Comparison of ENCODE assay signal across 13 cellular contexts in genomic region chr1:203153051-203153988, GRCh38. TPM values are rescaled to one million over a fixed set of nuclear protein-coding genes. Genes with fewer than 3 reads are reported as not detected.
DNase-seq lines count a peak whose midpoint lies in the region; ATAC-seq and TF ChIP-seq lines count a peak whose summit lies in the region.
"Had no signal": no experiment of that assay in that cellular context is flagged by ENCODE, and none has a peak within 500 bp of the region (broad histone marks: within the 10 kb centered on the region; RNA-seq: fewer than 3 reads in every experiment).

No MANE protein-coding gene starts in this region.

- H2AK5ac ChIP-seq in mesendoderm (ENCODE audit: low read length), result no peak overlapping the region

- H3K27ac ChIP-seq in body of pancreas, result peak overlapping the region in 3 of 4 donors; percentile 15 to 28 (median 16)
- H3K27ac ChIP-seq in mesendoderm (ENCODE audit: low read depth, low read length), result peak overlapping the region; percentile 82

- TF ChIP-seq CTCF in LNCaP clone FGC (IDR thresholded peaks at IDR 0.05; ENCODE audit: control insufficient read depth, extremely low read depth, insufficient read depth) (no peak), body of pancreas (IDR thresholded peaks at IDR 0.05) (no peak)

- H3K36me3 ChIP-seq in body of pancreas (replicated peaks in 1 of 2; ENCODE audit: insufficient read depth in 1 of 2, low read depth in 2 of 2), result no peaks in the 10 kb centered on the region
- H3K36me3 ChIP-seq in mesendoderm (ENCODE audit: control insufficient read depth, insufficient read depth, low read length), result no peaks in the 10 kb centered on the region
- H3K36me3 ChIP-seq: BE2C had no signal

- no peak overlapping the region for H4K5ac ChIP-seq in mesendoderm (ENCODE audit: low read length)

- in situ Hi-C loops in ACHN (cut with HindIII; ENCODE audit: low pct_ligation_motif_present, low pct_unique_long_range_greater_than_20kb, low sequenced_read_pairs), result no loop called here

- 68 to 75% methylated on average over 7 to 9 of the region's 9 CpGs for WGBS in body of pancreas, 2 donors
- WGBS in mesendoderm (ENCODE audit: extremely low coverage, insufficient coverage, low lambda C conversion rate), result no CpG with 5 or more reads among the region's 9 CpGs

- no peaks in the 10 kb centered on the region for H3K79me2 ChIP-seq in mesendoderm (ENCODE audit: control insufficient read depth, insufficient read depth, low read length)

- H2BK120ac ChIP-seq in mesendoderm (ENCODE audit: low read depth, low read length), result peak overlapping the region; percentile 84

- peak overlapping the region; percentile 59 for H4K8ac ChIP-seq in mesendoderm (ENCODE audit: low read depth, low read length)

- H3K4me2 ChIP-seq in mesendoderm (ENCODE audit: low read length), result no peak overlapping the region

- peak overlapping the region; percentile 20 for H3K23ac ChIP-seq in mesendoderm (ENCODE audit: low read length)

- H3K9ac ChIP-seq in mesendoderm (ENCODE audit: low read length), result peak overlapping the region; percentile 52

- DNase-seq in ACHN (peak; percentile 70), LNCaP clone FGC (ENCODE audit: low read depth) (peak; percentile 2), body of pancreas (no peak), mesendoderm (peak; percentile 93), NCI-H1105 (lab: John Stamatoyannopoulos, UW) (no peak), LoVo (ENCODE audit: low spot score) (no peak)
- DNase-seq: glutamatergic neuron, NCI-H1694 treated with DMSO at 0.1 percent for 48 hours, RPMI8226 had no signal

- H3K4me3 ChIP-seq in LNCaP clone FGC (ENCODE audit: low read depth, low read length), result no peak overlapping the region
- no peak overlapping the region for H3K4me3 ChIP-seq in body of pancreas
- no peak overlapping the region for H3K4me3 ChIP-seq in mesendoderm (ENCODE audit: low read length)

- intact Hi-C loops in body of pancreas (cut with DNase I), result no loop called here

- ATAC-seq in body of pancreas (no peak), HG03354 (IDR thresholded peaks at IDR 0.05; ENCODE audit: poor library complexity, severe bottlenecking, unreplicated experiment) (no peak), GM18519 (IDR thresholded peaks at IDR 0.05; ENCODE audit: low FRiP score, unreplicated experiment) (no peak)

- peak overlapping the region; percentile 89 for H3K56ac ChIP-seq in mesendoderm (ENCODE audit: low read length)

- peak overlapping the region; percentile 98 for H2BK5ac ChIP-seq in mesendoderm (ENCODE audit: low read length)

- H3K4me1 ChIP-seq in body of pancreas (peaks cover 44% of the 10 kb centered on the region), mesendoderm (ENCODE audit: control insufficient read depth, low read depth, low read length) (peaks cover 54% of the 10 kb centered on the region)

- H3K79me1 ChIP-seq in mesendoderm (ENCODE audit: low read length), result peaks cover 4% of the 10 kb centered on the region

- peak overlapping the region; percentile 97 for H3K18ac ChIP-seq in mesendoderm (ENCODE audit: low read length)

- peak overlapping the region; percentile 95 for H3K4ac ChIP-seq in mesendoderm (ENCODE audit: low read depth, low read length)

- no peak overlapping the region for H2BK15ac ChIP-seq in mesendoderm (replicated peaks; ENCODE audit: low read depth)

- H3K27me3 ChIP-seq in body of pancreas, result no peaks in the 10 kb centered on the region
- H3K27me3 ChIP-seq in mesendoderm (ENCODE audit: insufficient read depth, low read length, poor library complexity), result no peaks in the 10 kb centered on the region
- H3K27me3 ChIP-seq: BE2C had no signal

- TF ChIP-seq POLR2A in body of pancreas (IDR thresholded peaks at IDR 0.05), result no peak

- H3K9me3 ChIP-seq in body of pancreas, result no peaks in the 10 kb centered on the region
- H3K9me3 ChIP-seq: BE2C had no signal

RNA-seq across cellular contexts. Expression of gene MYBPH, which starts 22.3 kb away (rescaled TPM):
- total RNA-seq in body of pancreas, result not detected
- not detected for polyA plus RNA-seq in mesendoderm (2013, experiment 1 of 2)
- 0.04 TPM for polyA plus RNA-seq in mesendoderm (2013, experiment 2 of 2)
- total RNA-seq: chondrocyte had no signal

RNA-seq across cellular contexts. Expression of gene ADORA1, which starts 25.8 kb away (rescaled TPM):
- 10 to 100 TPM; 16.1 to 21.1 TPM for total RNA-seq in body of pancreas
- polyA plus RNA-seq in mesendoderm (2013, experiment 1 of 2), result 8.0 TPM
- polyA plus RNA-seq in mesendoderm (2013, experiment 2 of 2), result 8.0 TPM

RNA-seq across cellular contexts. Expression of gene CHI3L1, which starts 33.2 kb away (rescaled TPM):
- 1 to 10 TPM; 5.4 to 8.2 TPM for total RNA-seq in body of pancreas
- polyA plus RNA-seq in mesendoderm (2013, experiment 1 of 2), result 0.22 TPM
- polyA plus RNA-seq in mesendoderm (2013, experiment 2 of 2), result 0.20 TPM
- total RNA-seq: chondrocyte had no signal

Comparison
In these comparisons a context has a peak if more than half of its experiments do, and no peak if none do; other contexts are left out.
1. DNase-seq: peak in ACHN (single experiment), LNCaP clone FGC (single experiment) and mesendoderm (single experiment); none in body of pancreas (0 of 4), NCI-H1105 (single experiment) and LoVo (single experiment).